ENCODE assay signal across 16 cellular contexts in genomic region chr6:84280639-84281038, GRCh38.
"Had no signal": no experiment of that assay in that cellular context is flagged by ENCODE, and none has a peak within 500 bp of the region (broad histone marks: within the 10 kb centered on the region; RNA-seq: fewer than 3 reads in every experiment).

No MANE protein-coding gene starts in this region.

- H3K4me3 ChIP-seq: coronary artery, gastroesophageal sphincter, ovary, right atrium auricular region, sigmoid colon, stomach had no signal

- H3K27ac ChIP-seq: coronary artery, gastroesophageal sphincter, ovary, right atrium auricular region, sigmoid colon, stomach had no signal

- H3K36me3 ChIP-seq: gastroesophageal sphincter, ovary, right atrium auricular region, sigmoid colon, stomach had no signal

- H3K4me1 ChIP-seq: gastroesophageal sphincter, right atrium auricular region, sigmoid colon, stomach had no signal

- ATAC-seq: esophagus mucosa, gastroesophageal sphincter, left lobe of liver, natural killer cell had no signal

- H3K9me3 ChIP-seq: gastroesophageal sphincter, ovary, right atrium auricular region, sigmoid colon, stomach had no signal

- H3K27me3 ChIP-seq: gastroesophageal sphincter, ovary, right atrium auricular region, sigmoid colon, stomach had no signal

- DNase-seq: effector CD8-positive, alpha-beta T cell; glutamatergic neuron; islet precursor cell; natural killer cell; ovary; sigmoid colon; small intestine; stimulated activated CD4-positive, alpha-beta T cell treated with anti-CD3 and anti-CD28 coated beads, Interleukin-12 subunit alpha, Interleukin-12 subunit beta, amount 100 ng/mL, for 4 hours; stimulated activated naive CD4-positive, alpha-beta T cell; stomach; substantia nigra had no signal
